In the genomic region with DNA sequence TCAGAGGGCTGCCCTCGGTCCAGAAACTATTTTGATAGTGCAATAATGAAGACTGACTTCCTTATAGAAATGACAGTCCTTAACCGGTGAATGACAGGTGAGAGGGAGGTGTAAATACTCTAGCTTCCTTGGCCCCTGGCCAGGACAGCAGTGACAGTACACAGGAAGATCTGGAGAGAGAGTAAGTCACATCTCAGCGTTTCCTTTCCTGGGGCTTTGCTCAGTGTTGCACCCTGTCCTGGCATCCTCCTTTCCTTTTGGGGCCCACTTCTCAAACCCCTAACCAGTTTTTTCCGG, we compare ENCODE assay signal across 9 cellular contexts.
DNase-seq lines count a peak whose midpoint lies in the region; ATAC-seq and TF ChIP-seq lines count a peak whose summit lies in the region.
"Had no signal": no experiment of that assay in that cellular context is flagged by ENCODE, and none has a peak within 500 bp of the region (broad histone marks: within the 10 kb centered on the region; RNA-seq: fewer than 3 reads in every experiment).

No MANE protein-coding gene starts in this region.

- no peaks in the 10 kb centered on the region; the same call in 1 of the 2 replicates for H3K36me3 ChIP-seq in BLaER1
- no peaks in the 10 kb centered on the region for H3K36me3 ChIP-seq in tibial nerve
- H3K36me3 ChIP-seq: gastrocnemius medialis had no signal

- 76 to 84% methylated on average over 4 of the region's 4 CpGs for WGBS in tibial nerve, 2 donors

- TF ChIP-seq POLR2A in tibial nerve (IDR thresholded peaks at IDR 0.05) = no peak

- ATAC-seq in effector memory CD8-positive, alpha-beta T cell (replicated peaks) = peak; percentile 20

- intact Hi-C loops in activated CD4-positive, alpha-beta memory T cell treated with anti-CD3 and anti-CD28 coated beads for 36 hours (cut with micrococcal nuclease) = loop anchor here (5.0 kb wide), 3 partner anchors 208 to 798 kb away; no protein-coding TSS in a partner anchor
- intact Hi-C loops in head of caudate nucleus (cut with DNase I) = no loop called here

- TF ChIP-seq EP300 in tibial nerve (IDR thresholded peaks at IDR 0.05) = no peak

- H3K27ac ChIP-seq in BLaER1 (peak overlapping the region; percentile 95), tibial nerve (no peak overlapping the region)
- H3K27ac ChIP-seq: gastrocnemius medialis had no signal

- peak overlapping the region; percentile 74 for H3K9ac ChIP-seq in BLaER1

- H3K4me3 ChIP-seq in BLaER1 (no peak overlapping the region), LNCaP clone FGC (ENCODE audit: low read depth, low read length) (no peak overlapping the region), tibial nerve (no peak overlapping the region)
- H3K4me3 ChIP-seq: gastrocnemius medialis had no signal

- H3K4me1 Mint-ChIP-seq in activated CD4-positive, alpha-beta memory T cell treated with anti-CD3 and anti-CD28 coated beads for 36 hours (ENCODE audit: low read depth) = peaks cover 65% of the 10 kb centered on the region
- peaks cover 28 to 33% of the 10 kb centered on the region in 2 donors for H3K4me1 Mint-ChIP-seq in effector memory CD8-positive, alpha-beta T cell (ENCODE audit: low read depth in 2 of 2)

- H3K36me3 Mint-ChIP-seq in activated CD4-positive, alpha-beta memory T cell treated with anti-CD3 and anti-CD28 coated beads for 36 hours = peaks cover 2% of the 10 kb centered on the region
- H3K36me3 Mint-ChIP-seq in effector memory CD8-positive, alpha-beta T cell (ENCODE audit: insufficient read depth) = no peaks in the 10 kb centered on the region

- H3K4me3 Mint-ChIP-seq in activated CD4-positive, alpha-beta memory T cell treated with anti-CD3 and anti-CD28 coated beads for 36 hours = no peak overlapping the region
- H3K4me3 Mint-ChIP-seq in effector memory CD8-positive, alpha-beta T cell = peak overlapping the region; percentile 71 to 72

- POLR2A ChIA-PET in activated CD4-positive, alpha-beta memory T cell treated with anti-CD3 and anti-CD28 coated beads for 36 hours (lab: Charles Lee) = interaction anchor here (1.0 to 1.4 kb wide), 2 partner anchors 8 to 252 kb away, joined by 3 to 4 read pairs; no protein-coding TSS in a partner anchor

- H3K4me2 ChIP-seq in BLaER1 = peak overlapping the region; percentile 94

- H4K20me1 ChIP-seq in BLaER1 = no peaks in the 10 kb centered on the region

- peak overlapping the region; percentile 88 for H3K27ac Mint-ChIP-seq in activated CD4-positive, alpha-beta memory T cell treated with anti-CD3 and anti-CD28 coated beads for 36 hours
- H3K27ac Mint-ChIP-seq in effector memory CD8-positive, alpha-beta T cell = peak overlapping the region; percentile 74 to 89

- H3K27me3 ChIP-seq in BLaER1 = no peaks in the 10 kb centered on the region
- no peaks in the 10 kb centered on the region for H3K27me3 ChIP-seq in tibial nerve
- H3K27me3 ChIP-seq: gastrocnemius medialis had no signal

- H3K27me3 Mint-ChIP-seq in activated CD4-positive, alpha-beta memory T cell treated with anti-CD3 and anti-CD28 coated beads for 36 hours = no peaks in the 10 kb centered on the region
- H3K27me3 Mint-ChIP-seq in effector memory CD8-positive, alpha-beta T cell = no peaks in the 10 kb centered on the region

- H3K9me3 ChIP-seq in BLaER1 (0 out of 2 replicates have a peak, but pooled peaks cover 9% of the 10 kb centered on the region), tibial nerve (no peaks in the 10 kb centered on the region)
- H3K9me3 ChIP-seq: gastrocnemius medialis had no signal

- no peaks in the 10 kb centered on the region for H3K9me3 Mint-ChIP-seq in activated CD4-positive, alpha-beta memory T cell treated with anti-CD3 and anti-CD28 coated beads for 36 hours
- H3K9me3 Mint-ChIP-seq in effector memory CD8-positive, alpha-beta T cell = no peaks in the 10 kb centered on the region

- CTCF ChIA-PET in activated CD4-positive, alpha-beta memory T cell treated with anti-CD3 and anti-CD28 coated beads for 36 hours (lab: Charles Lee) = no interaction called here

- no peak for TF ChIP-seq CTCF in LNCaP clone FGC (IDR thresholded peaks at IDR 0.05; ENCODE audit: control insufficient read depth, extremely low read depth, insufficient read depth)
- TF ChIP-seq CTCF in tibial nerve (IDR thresholded peaks at IDR 0.05) = no peak

- H3K4me1 ChIP-seq in BLaER1 = peaks cover 81% of the 10 kb centered on the region
- H3K4me1 ChIP-seq in tibial nerve = peaks cover 0 to 36% (median 8%) of the 10 kb centered on the region in 4 donors

- DNase-seq in LNCaP clone FGC (ENCODE audit: low read depth) = peak; percentile 77
- DNase-seq in activated CD4-positive, alpha-beta memory T cell treated with anti-CD3 and anti-CD28 coated beads for 36 hours = peak; percentile 78
- DNase-seq in effector memory CD8-positive, alpha-beta T cell = no peak
- no peak for DNase-seq in NCI-H526 (lab: John Stamatoyannopoulos, UW)
- DNase-seq in OCI-M2 (lab: John Stamatoyannopoulos, UW; ENCODE audit: unreplicated experiment) = no peak
- no peak for DNase-seq in tibial nerve (ENCODE audit: low spot score in 2 of 2)
- DNase-seq in head of caudate nucleus = no peak
- DNase-seq: gastrocnemius medialis had no signal

Comparison
In these comparisons a context has a peak if more than half of its experiments do, and no peak if none do; other contexts are left out.
1. DNase-seq: peak in LNCaP clone FGC (single experiment) and activated CD4-positive, alpha-beta memory T cell treated with anti-CD3 and anti-CD28 coated beads for 36 hours (single experiment); none in effector memory CD8-positive, alpha-beta T cell (0 of 3), NCI-H526 (0 of 2), OCI-M2 (single experiment), tibial nerve (0 of 2) and head of caudate nucleus (0 of 42).